In genomic region chr22:50238755-50239154, GRCh38 we compare ENCODE assay signal across 14 cellular contexts.
DNase-seq lines count a peak whose midpoint lies in the region; ATAC-seq and TF ChIP-seq lines count a peak whose summit lies in the region.
"Had no signal": no experiment of that assay in that cellular context is flagged by ENCODE, and none has a peak within 500 bp of the region (broad histone marks: within the 10 kb centered on the region; RNA-seq: fewer than 3 reads in every experiment).

No MANE protein-coding gene starts in this region.

- peak overlapping the region in 8 of 11 experiments; percentile 18 to 59 (median 36); a peak in 9 of 22 replicates for H3K9ac ChIP-seq in BLaER1 treated with 17β-estradiol and CSF1 and Interleukin-3, amounts not matched to agents 10 nM and 100 nM

- H3K36me3 Mint-ChIP-seq in nephron progenitor cell (ENCODE audit: low read depth): peaks cover 24% of the 10 kb centered on the region

- peaks cover 10 to 31% (median 25%) of the 10 kb centered on the region in 11 experiments; a peak in 19 of 22 replicates for H3K36me3 ChIP-seq in BLaER1 treated with 17β-estradiol and CSF1 and Interleukin-3, amounts not matched to agents 10 nM and 100 nM

- no peaks in the 10 kb centered on the region for H3K9me3 Mint-ChIP-seq in nephron progenitor cell
- H3K9me3 Mint-ChIP-seq: CD4-positive, alpha-beta memory T cell; HFFc6 had no signal

- H4K20me1 ChIP-seq in BLaER1 treated with 17β-estradiol and CSF1 and Interleukin-3, amounts not matched to agents 10 nM and 100 nM: peaks cover 62 to 100% (median 92%) of the 10 kb centered on the region in 11 experiments

- H3K27me3 ChIP-seq in BLaER1 treated with 17β-estradiol and CSF1 and Interleukin-3, amounts not matched to agents 10 nM and 100 nM: no peaks in the 10 kb centered on the region

- peaks cover 29% of the 10 kb centered on the region for H3K4me1 Mint-ChIP-seq in nephron progenitor cell

- peaks cover 0 to 9% (median 0%) of the 10 kb centered on the region in 11 experiments; a peak in 2 of 22 replicates for H3K9me3 ChIP-seq in BLaER1 treated with 17β-estradiol and CSF1 and Interleukin-3, amounts not matched to agents 10 nM and 100 nM (replicated peaks in 1 of 11)

- H3K4me3 ChIP-seq in BLaER1 treated with 17β-estradiol and CSF1 and Interleukin-3, amounts not matched to agents 10 nM and 100 nM: no peak overlapping the region
- H3K4me3 ChIP-seq: GM23338 had no signal

- peaks cover 51 to 86% (median 77%) of the 10 kb centered on the region in 10 experiments for H3K4me1 ChIP-seq in BLaER1 treated with 17β-estradiol and CSF1 and Interleukin-3, amounts not matched to agents 10 nM and 100 nM

- DNase-seq in ELR (ENCODE audit: low read depth): peak; percentile 37
- DNase-seq in UCSD-AML1 (lab: John Stamatoyannopoulos, UW; ENCODE audit: unreplicated experiment): peak; percentile 19
- DNase-seq in nephron progenitor cell: no peak
- DNase-seq: CD4-positive, alpha-beta memory T cell; DMS79 treated with DMSO at 0.1 percent for 48 hours; HCEC 1CT; HFFc6; KG1 had no signal

- no peak for TF ChIP-seq CTCF in nephron progenitor cell (IDR thresholded peaks at IDR 0.05)

- peak overlapping the region in 1 of 11 experiments; percentile 47; a peak in 2 of 22 replicates for H3K27ac ChIP-seq in BLaER1 treated with 17β-estradiol and CSF1 and Interleukin-3, amounts not matched to agents 10 nM and 100 nM

- H3K4me3 Mint-ChIP-seq in nephron progenitor cell: no peak overlapping the region
- H3K4me3 Mint-ChIP-seq: B cell, CD14-positive monocyte, GM23338, HFFc6 had no signal

- no peak overlapping the region for H3K27ac Mint-ChIP-seq in nephron progenitor cell
- H3K27ac Mint-ChIP-seq: B cell, GM23338, HFFc6 had no signal

- H3K4me2 ChIP-seq in BLaER1 treated with 17β-estradiol and CSF1 and Interleukin-3, amounts not matched to agents 10 nM and 100 nM: peak overlapping the region; percentile 25 to 97 (median 53); a peak in 20 of 22 replicates
- H3K4me2 ChIP-seq: GM23338 had no signal

- peaks cover 14% of the 10 kb centered on the region for H3K27me3 Mint-ChIP-seq in nephron progenitor cell (ENCODE audit: low read depth, poor library complexity)
- H3K27me3 Mint-ChIP-seq: B cell; CD4-positive, alpha-beta memory T cell had no signal

- ATAC-seq in GM21786 (IDR thresholded peaks at IDR 0.05; ENCODE audit: unreplicated experiment): no peak
- no peak for ATAC-seq in GM19397 (IDR thresholded peaks at IDR 0.05; ENCODE audit: unreplicated experiment)
- ATAC-seq: GM23338 had no signal
